In genomic region chr12:76641073-76641472, GRCh38 we compare ENCODE assay signal across 1 cellular context.
TF ChIP-seq lines count a peak whose summit lies in the region.

No MANE protein-coding gene starts in this region.

TF ChIP-seq in K562, 482 proteins besides CTCF, POLR2A, EP300 and RAD21 (continued from another document):
- TF ChIP-seq ZNF512 (tag; IDR thresholded peaks at IDR 0.05): peak; percentile 64; the same call in 1 of the 2 replicates
